Comparison of ENCODE assay signal across 18 cellular contexts in the genomic region with DNA sequence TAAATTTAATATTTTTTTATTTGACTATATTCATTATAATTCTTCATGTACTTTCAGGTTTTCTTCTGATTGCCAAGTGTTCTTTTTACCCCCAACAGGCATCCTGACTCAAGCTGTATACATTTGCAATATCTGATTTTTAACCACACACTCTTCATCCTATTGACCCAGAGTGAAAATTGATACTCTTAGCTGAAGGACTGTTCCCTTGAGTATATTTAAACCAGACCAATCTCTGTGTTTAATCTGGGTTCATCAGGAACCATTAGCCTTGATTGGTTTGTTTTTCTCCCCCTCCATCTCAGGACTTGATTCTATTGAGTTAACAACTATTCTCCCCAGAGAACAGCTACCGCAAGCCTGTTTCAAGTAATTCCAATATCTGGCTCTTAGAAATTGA.
DNase-seq lines count a peak whose midpoint lies in the region; TF ChIP-seq lines count a peak whose summit lies in the region.
"Had no signal": no experiment of that assay in that cellular context is flagged by ENCODE, and none has a peak within 500 bp of the region (broad histone marks: within the 10 kb centered on the region; RNA-seq: fewer than 3 reads in every experiment).

No MANE protein-coding gene starts in this region.

- no TSS peak for BruUV-seq in PC-9 (replicated peaks; lab: Mats Ljungman, UMichigan)

- peak; percentile 6 for DNase-seq in H4 (ENCODE audit: low spot score)
- peak; percentile 71 for DNase-seq in NCI-H187 treated with DMSO at 0.1 percent for 48 hours (lab: John Stamatoyannopoulos, UW)
- DNase-seq in PC-9 = peak in 1 of 2 experiments; percentile 64
- peak; percentile 22 for DNase-seq in fibroblast of villous mesenchyme (ENCODE audit: low read depth)
- no peak for DNase-seq in cortex of kidney (lab: John Stamatoyannopoulos, UW)
- DNase-seq in DMS 273 treated with DMSO at 0.1 percent for 48 hours (lab: John Stamatoyannopoulos, UW) = no peak
- DNase-seq in activated CD4-positive, alpha-beta memory T cell treated with anti-CD3 and anti-CD28 coated beads for 36 hours = no peak
- no peak for DNase-seq in breast epithelium (ENCODE audit: low spot score in 2 of 2)
- DNase-seq: activated CD8-positive, alpha-beta T cell treated with anti-CD3 and anti-CD28 coated beads for 36 hours; amniotic stem cell; hippocampal formation; KG1; NCI-H1694 treated with DMSO at 0.1 percent for 48 hours; SK-N-SH had no signal

- intact Hi-C loops in PC-9 (cut with micrococcal nuclease; ENCODE audit: unreplicated experiment) = loop anchor here (10.0 kb wide), 1 partner anchor 685 kb away; no protein-coding TSS in a partner anchor
- intact Hi-C loops in activated CD4-positive, alpha-beta memory T cell treated with anti-CD3 and anti-CD28 coated beads for 36 hours (cut with micrococcal nuclease) = no loop called here
- intact Hi-C loops in breast epithelium (cut with DNase I; ENCODE audit: low total_unique reads) = no loop called here

- H3K9me3 ChIP-seq in PC-9 (ENCODE audit: insufficient read depth, low read depth) (no peaks in the 10 kb centered on the region), breast epithelium (no peaks in the 10 kb centered on the region)
- H3K9me3 ChIP-seq: SK-N-SH had no signal

- peaks cover 26% of the 10 kb centered on the region for H3K4me1 ChIP-seq in PC-9 (replicated peaks; ENCODE audit: insufficient read depth)
- H3K4me1 ChIP-seq in breast epithelium = no peaks in the 10 kb centered on the region

- no peaks in the 10 kb centered on the region for H4K20me1 ChIP-seq in PC-9 (ENCODE audit: insufficient read depth)

- no peaks in the 10 kb centered on the region for H3K27me3 Mint-ChIP-seq in activated CD4-positive, alpha-beta memory T cell treated with anti-CD3 and anti-CD28 coated beads for 36 hours
- H3K27me3 Mint-ChIP-seq: activated CD8-positive, alpha-beta T cell treated with anti-CD3 and anti-CD28 coated beads for 36 hours; stimulated activated naive CD8-positive, alpha-beta T cell treated with anti-CD3 and anti-CD28 coated beads, Interleukin-15, Interleukin-2, amounts not matched to agents 100 ng/mL and 50 ng/mL, for 24 hours had no signal

- no peaks in the 10 kb centered on the region for H3K36me3 Mint-ChIP-seq in activated CD4-positive, alpha-beta memory T cell treated with anti-CD3 and anti-CD28 coated beads for 36 hours

- no peak overlapping the region for H3K4me3 Mint-ChIP-seq in activated CD4-positive, alpha-beta memory T cell treated with anti-CD3 and anti-CD28 coated beads for 36 hours
- H3K4me3 Mint-ChIP-seq: activated CD8-positive, alpha-beta T cell treated with anti-CD3 and anti-CD28 coated beads for 36 hours; stimulated activated naive CD8-positive, alpha-beta T cell treated with anti-CD3 and anti-CD28 coated beads, Interleukin-15, Interleukin-2, amounts not matched to agents 100 ng/mL and 50 ng/mL, for 24 hours had no signal

- POLR2A ChIA-PET in PC-9 (lab: Charles Lee; ENCODE audit: unreplicated experiment) = no interaction called here
- POLR2A ChIA-PET in activated CD4-positive, alpha-beta memory T cell treated with anti-CD3 and anti-CD28 coated beads for 36 hours (lab: Charles Lee) = no interaction called here

- CTCF ChIA-PET in PC-9 (lab: Charles Lee) = no interaction called here
- CTCF ChIA-PET in activated CD4-positive, alpha-beta memory T cell treated with anti-CD3 and anti-CD28 coated beads for 36 hours (lab: Charles Lee) = no interaction called here

- H3K4me3 ChIP-seq in PC-9 (peak overlapping the region; percentile 22; the same call in 1 of the 2 replicates), fibroblast of villous mesenchyme (ENCODE audit: low read depth, low read length) (no peak overlapping the region), breast epithelium (no peak overlapping the region)
- H3K4me3 ChIP-seq: coronary artery had no signal

- peaks cover 26% of the 10 kb centered on the region for H3K9me3 Mint-ChIP-seq in activated CD4-positive, alpha-beta memory T cell treated with anti-CD3 and anti-CD28 coated beads for 36 hours

- TF ChIP-seq CTCF in PC-9 (conservative IDR thresholded peaks at IDR 0.05) (no peak), fibroblast of villous mesenchyme (IDR thresholded peaks at IDR 0.05; ENCODE audit: insufficient read depth, low read depth, low read length) (no peak), breast epithelium (IDR thresholded peaks at IDR 0.05) (no peak)

- peak overlapping the region; percentile 71 for H3K27ac ChIP-seq in PC-9
- no peak overlapping the region for H3K27ac ChIP-seq in breast epithelium
- H3K27ac ChIP-seq: coronary artery, HL-60 had no signal

- H3F3A ChIP-seq in PC-9 (ENCODE audit: insufficient read depth, low read depth) = peaks cover 11% of the 10 kb centered on the region; the same call in 1 of the 2 replicates

- no peak overlapping the region; the same call in 1 of the 2 replicates for H2AFZ ChIP-seq in PC-9

- H3K27me3 ChIP-seq in PC-9 (ENCODE audit: insufficient read depth, low read depth) = no peaks in the 10 kb centered on the region
- no peaks in the 10 kb centered on the region for H3K27me3 ChIP-seq in breast epithelium

- H3K4me1 Mint-ChIP-seq in activated CD4-positive, alpha-beta memory T cell treated with anti-CD3 and anti-CD28 coated beads for 36 hours (ENCODE audit: low read depth) = no peaks in the 10 kb centered on the region

- H3K9me2 ChIP-seq in PC-9 (ENCODE audit: insufficient read depth) = no peaks in the 10 kb centered on the region
- H3K9me2 ChIP-seq: SK-N-SH had no signal

- no peak overlapping the region for H3K27ac Mint-ChIP-seq in activated CD4-positive, alpha-beta memory T cell treated with anti-CD3 and anti-CD28 coated beads for 36 hours
- H3K27ac Mint-ChIP-seq: activated CD8-positive, alpha-beta T cell treated with anti-CD3 and anti-CD28 coated beads for 36 hours; activated T-helper 2 cell treated with anti-CD3 and anti-CD28 coated beads, Interferon-gamma antibody, Interleukin-2, Interleukin-4, amounts not matched to agents 10 μg/mL and 5 μg/mL and 100 μg/mL, durations not matched to agents 14 hours and 24 hours and 36 hours; stimulated activated naive CD8-positive, alpha-beta T cell treated with anti-CD3 and anti-CD28 coated beads, Interleukin-15, Interleukin-2, amounts not matched to agents 100 ng/mL and 50 ng/mL, for 24 hours had no signal

- H3K36me3 ChIP-seq in PC-9 (ENCODE audit: low read depth) = no peaks in the 10 kb centered on the region
- H3K36me3 ChIP-seq in breast epithelium = no peaks in the 10 kb centered on the region

- no peak for TF ChIP-seq POLR2A in breast epithelium (IDR thresholded peaks at IDR 0.05)

- no peaks in the 10 kb centered on the region for H3K79me2 ChIP-seq in PC-9 (ENCODE audit: low read depth)

- H3K4me2 ChIP-seq in PC-9 = peak overlapping the region; percentile 67; the same call in 1 of the 2 replicates
- H3K4me2 ChIP-seq: SK-N-SH had no signal

Comparison
In these comparisons a context has a peak if more than half of its experiments do, and no peak if none do; other contexts are left out.
1. DNase-seq: peak in H4 (single experiment), NCI-H187 treated with DMSO at 0.1 percent for 48 hours (single experiment) and fibroblast of villous mesenchyme (single experiment); none in cortex of kidney (single experiment), DMS 273 treated with DMSO at 0.1 percent for 48 hours (single experiment), activated CD4-positive, alpha-beta memory T cell treated with anti-CD3 and anti-CD28 coated beads for 36 hours (single experiment) and breast epithelium (0 of 2).